8 cellular contexts compared by ENCODE assay signal in the genomic region with DNA sequence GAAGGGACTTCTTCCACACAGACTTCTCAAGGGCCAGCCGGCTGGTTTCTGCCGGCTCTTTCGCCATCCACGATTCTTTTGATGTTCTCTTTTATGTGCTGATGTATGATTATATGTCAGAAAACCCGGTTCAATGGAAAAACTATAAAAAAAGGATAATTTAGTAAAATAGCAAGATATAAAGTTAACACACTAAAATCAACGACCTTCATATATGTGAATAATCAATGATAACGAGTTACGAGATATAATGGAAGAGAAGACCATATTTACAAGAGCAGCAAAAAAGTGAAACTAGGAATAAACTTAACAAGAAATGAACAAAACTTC. TPM values are rescaled to one million over a fixed set of nuclear protein-coding genes. Genes with fewer than 3 reads are reported as not detected.
DNase-seq lines count a peak whose midpoint lies in the region; ATAC-seq, FAIRE-seq and TF ChIP-seq lines count a peak whose summit lies in the region.

No MANE protein-coding gene starts in this region.

- FAIRE-seq in G401.6 (lab: Jason Lieb, UNC) = peak; percentile 13

- no peaks in the 10 kb centered on the region for H3K4me1 ChIP-seq in psoas muscle

- TF ChIP-seq CTCF in WERI-Rb-1 (IDR thresholded peaks at IDR 0.05; ENCODE audit: low read depth, low read length) (no peak), fibroblast of the aortic adventitia (IDR thresholded peaks at IDR 0.05; ENCODE audit: insufficient read depth, low read length) (no peak), psoas muscle (IDR thresholded peaks at IDR 0.05) (no peak)

- peaks cover 33% of the 10 kb centered on the region for H3K36me3 ChIP-seq in WERI-Rb-1
- H3K36me3 ChIP-seq in psoas muscle (ENCODE audit: insufficient read depth in 1 of 2, low read depth in 1 of 2) = no peaks in the 10 kb centered on the region

- intact Hi-C loops in psoas muscle (cut with DNase I) = no loop called here

- H3K27me3 ChIP-seq in WERI-Rb-1 (ENCODE audit: insufficient read depth, low read depth, severe bottlenecking) (no peaks in the 10 kb centered on the region), psoas muscle (ENCODE audit: insufficient read depth in 3 of 3, low read length in 2 of 3) (peaks cover 0 to 27% (median 3%) of the 10 kb centered on the region in 3 donors)

- 26 to 31% (median 26%) methylated on average over 8 of the region's 8 CpGs for WGBS in psoas muscle, 3 donors

- H3K27ac ChIP-seq in WERI-Rb-1 (peak overlapping the region; percentile 91), psoas muscle (no peak overlapping the region)

- H3K9me3 ChIP-seq in WERI-Rb-1 (ENCODE audit: severe bottlenecking) = no peaks in the 10 kb centered on the region
- H3K9me3 ChIP-seq in psoas muscle = no peaks in the 10 kb centered on the region

- DNase-seq in WERI-Rb-1 (no peak), fibroblast of the aortic adventitia (ENCODE audit: low read depth) (no peak), psoas muscle (no peak), HUDEP-2 (lab: John Stamatoyannopoulos, UW; ENCODE audit: unreplicated experiment in 76 of 76) (no peak), RPMI8226 (no peak)
- no peak for DNase-seq in stimulated activated CD4-positive, alpha-beta T cell treated with anti-CD3 and anti-CD28 coated beads, Interleukin-4, amount 100 ng/mL, for 24 hours

- peak overlapping the region; percentile 98 for H3K4me3 ChIP-seq in WERI-Rb-1 (ENCODE audit: low read depth, low read length)
- H3K4me3 ChIP-seq in fibroblast of the aortic adventitia (ENCODE audit: low read depth, low read length) = peak overlapping the region; percentile 79
- H3K4me3 ChIP-seq in psoas muscle = peak overlapping the region; percentile 74

- ATAC-seq in psoas muscle (no peak), HG03571 (IDR thresholded peaks at IDR 0.05; ENCODE audit: unreplicated experiment) (no peak)

RNA-seq across cellular contexts. Expression of gene ZSCAN12, which starts 0.5 kb away (rescaled TPM):
- total RNA-seq in fibroblast of the aortic adventitia (ENCODE audit: low replicate concordance) = 6.5 and 11.0 TPM in 2 replicates
- total RNA-seq in psoas muscle = 1 to 10 TPM in 3 of 4 donors, under 1 TPM in 1; 0.98 to 2.2 (median 1.4) TPM
- polyA plus RNA-seq in psoas muscle = 1 to 10 TPM in 1 of 3 donors, under 1 TPM in 2; 0.48 to 1.2 (median 0.49) TPM

RNA-seq across cellular contexts. Expression of gene ZSCAN23, which starts 43.2 kb away (rescaled TPM):
- total RNA-seq in fibroblast of the aortic adventitia (ENCODE audit: low replicate concordance) (6.7 and 12.0 TPM in 2 replicates), psoas muscle (under 1 TPM in 3 of 4 donors, not detected in 1; 0.37 to 0.75 (median 0.44) TPM)
- under 1 TPM; 0.08 to 0.14 (median 0.13) TPM for polyA plus RNA-seq in psoas muscle

RNA-seq across cellular contexts. Expression of gene ZKSCAN3, which starts 50.3 kb away (rescaled TPM):
- total RNA-seq in fibroblast of the aortic adventitia (ENCODE audit: low replicate concordance) = 2.6 and 3.6 TPM in 2 replicates
- total RNA-seq in psoas muscle = 1 to 10 TPM; 1.5 to 4.6 (median 2.9) TPM
- 1 to 10 TPM; 1.3 to 2.9 (median 1.5) TPM for polyA plus RNA-seq in psoas muscle
